8 cellular contexts compared by ENCODE assay signal in the genomic region with DNA sequence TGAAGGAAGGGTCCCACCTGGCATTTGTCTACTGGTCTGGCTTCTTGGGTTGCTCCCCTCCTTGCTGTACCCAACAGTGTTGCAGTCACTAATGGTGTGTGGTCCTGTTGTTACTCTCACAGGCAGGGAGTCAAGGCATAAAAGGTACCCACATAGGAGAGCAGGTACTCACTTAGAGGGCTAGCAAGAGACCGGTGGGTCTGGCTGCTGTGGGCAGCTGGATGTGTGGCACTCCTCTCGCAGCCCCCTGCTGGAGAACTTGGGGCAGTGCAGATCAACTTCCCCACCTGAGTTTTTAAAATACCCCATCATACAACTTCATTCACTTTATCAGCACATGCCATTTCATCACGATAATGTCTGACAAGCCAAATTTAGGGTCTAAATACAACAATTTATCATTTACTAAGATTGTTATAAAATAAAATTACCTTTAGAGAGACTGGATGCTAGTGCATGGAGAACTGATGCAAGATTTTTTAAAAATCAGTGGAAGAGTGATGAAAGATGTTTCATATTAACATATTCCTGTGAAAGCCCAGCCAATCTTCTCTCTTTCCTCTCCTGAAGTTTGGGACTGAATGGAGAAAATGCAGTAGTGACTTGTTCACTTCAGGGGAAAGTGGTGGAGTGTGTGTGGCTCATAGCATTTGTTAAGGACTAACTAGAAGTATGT. TPM values are rescaled to one million over a fixed set of nuclear protein-coding genes. Genes with fewer than 3 reads are reported as not detected.
DNase-seq lines count a peak whose midpoint lies in the region; ATAC-seq and TF ChIP-seq lines count a peak whose summit lies in the region.

No MANE protein-coding gene starts in this region.

- no peak overlapping the region for H2BK12ac ChIP-seq in neuronal stem cell (ENCODE audit: low read length)

- H2AFZ ChIP-seq in HCT116 (ENCODE audit: low read depth, low read length, poor library complexity, severe bottlenecking) (no peak overlapping the region), neuronal stem cell (ENCODE audit: low read length) (no peak overlapping the region)

- no peaks in the 10 kb centered on the region for H3K27me3 ChIP-seq in HCT116 (ENCODE audit: insufficient read depth, low read length)
- H3K27me3 ChIP-seq in neuronal stem cell (ENCODE audit: control insufficient read depth in 3 of 3, insufficient read depth in 3 of 3, low read depth in 1 of 3, low read length in 3 of 3): no peaks in the 10 kb centered on the region

- POLR2A ChIA-PET in HCT116 (lab: Charles Lee): no interaction called here

- BruUV-seq in HCT116 (replicated peaks; lab: Mats Ljungman, UMichigan): no TSS peak

- no peak overlapping the region for H3K23ac ChIP-seq in neuronal stem cell (ENCODE audit: low read depth, low read length, poor library complexity)

- H4K8ac ChIP-seq in neuronal stem cell (ENCODE audit: low read depth, low read length): peak overlapping the region; percentile 52

- H3K27ac ChIP-seq in HCT116 (ENCODE audit: low read depth, low read length) (no peak overlapping the region), neuronal stem cell (replicated peaks; ENCODE audit: low read length) (no peak overlapping the region)

- peaks cover 6% of the 10 kb centered on the region for H3K79me1 ChIP-seq in neuronal stem cell (ENCODE audit: low read depth, low read length)

- no peak overlapping the region for H2BK5ac ChIP-seq in neuronal stem cell (ENCODE audit: low read length)

- DNase-seq in EL (peak; percentile 41), HCT116 (ENCODE audit: low read depth, low spot score) (peak; percentile 13), NCI-H69 (lab: John Stamatoyannopoulos, UW) (peak; percentile 76), activated T-cell treated with anti-CD3 and anti-CD28 coated beads for 24 hours (ENCODE audit: low read depth) (peak; percentile 41), fibroblast of mammary gland (ENCODE audit: low read depth) (peak; percentile 43), neuronal stem cell (ENCODE audit: low spot score) (peak; percentile 17)

- CTCF ChIA-PET in HCT116 (lab: Charles Lee): interaction anchor here (0.7 to 1.8 kb wide), 5 partner anchors 13 to 265 kb away, joined by 3 to 4 read pairs (median 3); no protein-coding TSS in a partner anchor

- peak; percentile 89 for ATAC-seq in HCT116
- ATAC-seq in GM21360 (IDR thresholded peaks at IDR 0.05; ENCODE audit: unreplicated experiment): no peak
- ATAC-seq in HG02623 (IDR thresholded peaks at IDR 0.05; ENCODE audit: unreplicated experiment): no peak

- no peak overlapping the region for H4K91ac ChIP-seq in neuronal stem cell (ENCODE audit: low read depth, low read length, poor library complexity)

- H3K9me3 ChIP-seq in HCT116 (ENCODE audit: control insufficient read depth in 1 of 2, insufficient read depth in 1 of 2, low read depth in 1 of 2, low read length in 2 of 2) (no peaks in the 10 kb centered on the region), neuronal stem cell (replicated peaks in 1 of 2; ENCODE audit: control insufficient read depth in 2 of 2, insufficient read depth in 1 of 2, low read depth in 1 of 2, low read length in 2 of 2) (no peaks in the 10 kb centered on the region)

- H3K36me3 ChIP-seq in HCT116 (ENCODE audit: control insufficient read depth in 1 of 2, insufficient read depth in 2 of 2, low read length in 2 of 2) (peaks cover 3 to 11% of the 10 kb centered on the region in 2 experiments; a peak in 1 of 4 replicates), neuronal stem cell (replicated peaks in 1 of 2; ENCODE audit: control insufficient read depth in 2 of 2, insufficient read depth in 2 of 2, low read length in 2 of 2) (peaks cover 16 to 65% of the 10 kb centered on the region in 2 donors)

- no peak overlapping the region for H3K9ac ChIP-seq in HCT116 (ENCODE audit: low read length)
- no peak overlapping the region for H3K9ac ChIP-seq in neuronal stem cell (ENCODE audit: low read depth, low read length, poor library complexity)

- RAD21 ChIA-PET in HCT116 (lab: Charles Lee; ENCODE audit: low non-redundant PET in 1 of 2, low total read pairs in 2 of 2, uncharacterized antibody in 2 of 2, unreplicated experiment in 2 of 2): interaction anchor here in 1 of 2 experiments (1.0 kb wide), 1 partner anchor 112 kb away, joined by 4 read pairs; no protein-coding TSS in a partner anchor

- H2AK5ac ChIP-seq in neuronal stem cell (ENCODE audit: low read depth, low read length): no peak overlapping the region

- no peaks in the 10 kb centered on the region for H3K9me2 ChIP-seq in HCT116 (ENCODE audit: insufficient read depth)

- H3K4me2 ChIP-seq in HCT116 (ENCODE audit: low read length) (no peak overlapping the region), neuronal stem cell (ENCODE audit: insufficient read depth, low read length, poor library complexity, severe bottlenecking) (no peak overlapping the region)

- TF ChIP-seq POLR2A in HCT116 (IDR thresholded peaks at IDR 0.05; ENCODE audit: borderline replicate concordance, extremely low read depth, insufficient read depth, insufficient read length): no peak

- no peaks in the 10 kb centered on the region for H4K20me1 ChIP-seq in HCT116 (ENCODE audit: insufficient read depth)

- H3K4ac ChIP-seq in neuronal stem cell (ENCODE audit: low read length): no peak overlapping the region

- no peak overlapping the region for H2BK120ac ChIP-seq in neuronal stem cell (ENCODE audit: low read depth, low read length)

- H3K4me3 ChIP-seq in HCT116 (replicated peaks in 1 of 2; ENCODE audit: low read depth in 1 of 2, low read length in 2 of 2): no peak overlapping the region
- no peak overlapping the region for H3K4me3 ChIP-seq in fibroblast of mammary gland (ENCODE audit: control insufficient read depth, low read depth, low read length)
- H3K4me3 ChIP-seq in neuronal stem cell (ENCODE audit: low read length in 2 of 2): no peak overlapping the region

- peak; percentile 68 for TF ChIP-seq RAD21 in HCT116 (IDR thresholded peaks at IDR 0.05; ENCODE audit: low read depth)

- no peaks in the 10 kb centered on the region for H3K79me2 ChIP-seq in HCT116 (ENCODE audit: insufficient read depth, low read length)

- intact Hi-C loops in HCT116 (cut with micrococcal nuclease): loop anchor here (1.0 to 5.0 kb wide), 2 partner anchors 132 to 355 kb away; no protein-coding TSS in a partner anchor

- no peaks in the 10 kb centered on the region for H3K4me1 ChIP-seq in HCT116 (ENCODE audit: control insufficient read depth in 1 of 2, insufficient read depth in 2 of 2, low read length in 2 of 2)
- peaks cover 1% of the 10 kb centered on the region in 2 donors for H3K4me1 ChIP-seq in neuronal stem cell (ENCODE audit: control insufficient read depth in 2 of 2, insufficient read depth in 1 of 2, low read depth in 1 of 2, low read length in 2 of 2)

- no peak overlapping the region for H3K18ac ChIP-seq in neuronal stem cell (ENCODE audit: low read length)

- H2BK15ac ChIP-seq in neuronal stem cell (ENCODE audit: low read length): no peak overlapping the region

- TF ChIP-seq CTCF in HCT116 (IDR thresholded peaks at IDR 0.05 in 2 of 3, conservative IDR thresholded peaks at IDR 0.05 in 1 of 3; ENCODE audit: borderline replicate concordance in 1 of 3, insufficient read depth in 1 of 3, low read depth in 2 of 3, low read length in 2 of 3) (peak; percentile 64 to 90 (median 86)), fibroblast of mammary gland (conservative IDR thresholded peaks at IDR 0.05; ENCODE audit: control insufficient read depth, insufficient read depth, low read depth, low read length) (peak; percentile 89)

- H3K14ac ChIP-seq in neuronal stem cell (ENCODE audit: low read length): no peak overlapping the region

- WGBS in neuronal stem cell (ENCODE audit: extremely low coverage in 2 of 2, insufficient read length in 2 of 2, insufficient replicate concordance in 1 of 2), 2 donors: no CpG with 5 or more reads among the region's 3 CpGs

TF ChIP-seq in HCT116, 20 proteins besides CTCF, POLR2A, EP300 and RAD21:
- TF ChIP-seq, protein P1, sequence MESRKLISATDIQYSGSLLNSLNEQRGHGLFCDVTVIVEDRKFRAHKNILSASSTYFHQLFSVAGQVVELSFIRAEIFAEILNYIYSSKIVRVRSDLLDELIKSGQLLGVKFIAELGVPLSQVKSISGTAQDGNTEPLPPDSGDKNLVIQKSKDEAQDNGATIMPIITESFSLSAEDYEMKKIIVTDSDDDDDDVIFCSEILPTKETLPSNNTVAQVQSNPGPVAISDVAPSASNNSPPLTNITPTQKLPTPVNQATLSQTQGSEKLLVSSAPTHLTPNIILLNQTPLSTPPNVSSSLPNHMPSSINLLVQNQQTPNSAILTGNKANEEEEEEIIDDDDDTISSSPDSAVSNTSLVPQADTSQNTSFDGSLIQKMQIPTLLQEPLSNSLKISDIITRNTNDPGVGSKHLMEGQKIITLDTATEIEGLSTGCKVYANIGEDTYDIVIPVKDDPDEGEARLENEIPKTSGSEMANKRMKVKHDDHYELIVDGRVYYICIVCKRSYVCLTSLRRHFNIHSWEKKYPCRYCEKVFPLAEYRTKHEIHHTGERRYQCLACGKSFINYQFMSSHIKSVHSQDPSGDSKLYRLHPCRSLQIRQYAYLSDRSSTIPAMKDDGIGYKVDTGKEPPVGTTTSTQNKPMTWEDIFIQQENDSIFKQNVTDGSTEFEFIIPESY (IDR thresholded peaks at IDR 0.05; ENCODE audit: extremely low read depth, insufficient replicate concordance, low read length): no peak
- TF ChIP-seq, protein P2, sequence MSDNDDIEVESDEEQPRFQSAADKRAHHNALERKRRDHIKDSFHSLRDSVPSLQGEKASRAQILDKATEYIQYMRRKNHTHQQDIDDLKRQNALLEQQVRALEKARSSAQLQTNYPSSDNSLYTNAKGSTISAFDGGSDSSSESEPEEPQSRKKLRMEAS (IDR thresholded peaks at IDR 0.05): no peak
- no peak for TF ChIP-seq TCF7L2 (IDR thresholded peaks at IDR 0.05; ENCODE audit: borderline replicate concordance, extremely low read depth, insufficient read depth, insufficient read length)
- no peak for TF ChIP-seq SIN3A (IDR thresholded peaks at IDR 0.05; ENCODE audit: low read depth)

RNA-seq across cellular contexts. Expression of a gene that starts 42.8 kb away (rescaled TPM):
- 26.4 TPM for total RNA-seq in HCT116 (2021; ENCODE audit: unreplicated experiment)
- 17.8 and 25.9 TPM in 2 replicates for polyA plus RNA-seq in HCT116 (2012)
- polyA plus RNA-seq in neuronal stem cell (2013, experiment 1 of 2): 10.1 TPM
- polyA plus RNA-seq in neuronal stem cell (2013, experiment 2 of 2): 10.3 TPM

Comparison
In these comparisons a context has a peak if more than half of its experiments do, and no peak if none do; other contexts are left out.
1. DNase-seq: peak in every context shown above with its lines; median percentile 76 in NCI-H69; 43 in fibroblast of mammary gland; 41 in EL; 41 in activated T-cell treated with anti-CD3 and anti-CD28 coated beads for 24 hours; 17 in neuronal stem cell; 13 in HCT116.